In genomic region chr3:185586644-185586964, GRCh38 we compare ENCODE assay signal across 8 cellular contexts. TPM values are rescaled to one million over a fixed set of nuclear protein-coding genes. Genes with fewer than 3 reads are reported as not detected.
DNase-seq lines count a peak whose midpoint lies in the region; ATAC-seq and TF ChIP-seq lines count a peak whose summit lies in the region.

No MANE protein-coding gene starts in this region.

- H4K20me1 ChIP-seq in GM23248 (ENCODE audit: insufficient read depth), result no peaks in the 10 kb centered on the region

- ATAC-seq in HG02973 (IDR thresholded peaks at IDR 0.05; ENCODE audit: unreplicated experiment) (no peak), HG02763 (IDR thresholded peaks at IDR 0.05; ENCODE audit: unreplicated experiment) (no peak), HG03045 (IDR thresholded peaks at IDR 0.05; ENCODE audit: unreplicated experiment) (no peak), HG02970 (IDR thresholded peaks at IDR 0.05; ENCODE audit: low FRiP score, unreplicated experiment) (no peak)

- H3K27ac Mint-ChIP-seq in osteocyte (ENCODE audit: unreplicated experiment), result peak overlapping the region; percentile 95

- DNase-seq in GM23248 (no peak), NT2/D1 (ENCODE audit: low read depth, low spot score) (no peak), epidermal melanocyte (ENCODE audit: insufficient read length, low spot score) (peak; percentile 23), osteocyte (ENCODE audit: extremely low spot score, unreplicated experiment) (no peak)

- H3K4me1 Mint-ChIP-seq in osteocyte (ENCODE audit: unreplicated experiment), result peaks cover 25% of the 10 kb centered on the region

- H3K36me3 ChIP-seq in GM23248 (ENCODE audit: low read depth) (no peaks in the 10 kb centered on the region), NT2/D1 (ENCODE audit: insufficient read depth, insufficient read length, low read length) (peaks cover 9% of the 10 kb centered on the region)

- no peaks in the 10 kb centered on the region for H3K9me2 ChIP-seq in GM23248 (ENCODE audit: insufficient read depth)

- H3K9ac ChIP-seq in GM23248 (peak overlapping the region; percentile 98), NT2/D1 (ENCODE audit: insufficient read length, low read depth) (peak overlapping the region; percentile 86)

- H3K4me3 Mint-ChIP-seq in osteocyte (ENCODE audit: unreplicated experiment), result peak overlapping the region; percentile 89

- WGBS in GM23248 (ENCODE audit: low coverage in 1 of 2, low lambda C conversion rate in 2 of 2, missing lambda C conversion rate in 2 of 2), 2 experiments, result 0 to 1% methylated on average over 8 of the region's 8 CpGs

- H3K4me3 ChIP-seq in GM23248 (peak overlapping the region; percentile 95), NT2/D1 (ENCODE audit: insufficient read length, low read depth) (peak overlapping the region; percentile 75)

- peak overlapping the region; percentile 94 for H2AFZ ChIP-seq in GM23248

- H3K9me3 ChIP-seq in GM23248 (ENCODE audit: low read depth) (no peaks in the 10 kb centered on the region), NT2/D1 (ENCODE audit: insufficient read depth, low read length) (no peaks in the 10 kb centered on the region)

- H3K9me3 Mint-ChIP-seq in osteocyte (ENCODE audit: unreplicated experiment), result no peaks in the 10 kb centered on the region

- peak overlapping the region; percentile 91 for H3K27ac ChIP-seq in GM23248

- H3K27me3 Mint-ChIP-seq in osteocyte (ENCODE audit: unreplicated experiment), result peaks cover 5% of the 10 kb centered on the region

- no peak for TF ChIP-seq CTCF in osteocyte (IDR thresholded peaks at IDR 0.05)

- no peaks in the 10 kb centered on the region for H3K36me3 Mint-ChIP-seq in osteocyte (ENCODE audit: unreplicated experiment)

- H3K4me1 ChIP-seq in GM23248 (ENCODE audit: insufficient read depth) (peaks cover 16% of the 10 kb centered on the region), NT2/D1 (ENCODE audit: insufficient read depth, insufficient read length) (peaks cover 3% of the 10 kb centered on the region)

- H3K27me3 ChIP-seq in GM23248 (replicated peaks; ENCODE audit: insufficient read depth) (no peaks in the 10 kb centered on the region), NT2/D1 (ENCODE audit: insufficient read depth, insufficient read length) (no peaks in the 10 kb centered on the region)

- in situ Hi-C loops in GM23248 (cut with MboI), result no loop called here

- H3K4me2 ChIP-seq in GM23248 (ENCODE audit: unreplicated experiment), result peak overlapping the region; percentile 93

- H3K79me2 ChIP-seq in GM23248 (ENCODE audit: insufficient read depth), result peaks cover 45% of the 10 kb centered on the region

- no peaks in the 10 kb centered on the region for H3F3A ChIP-seq in GM23248 (ENCODE audit: insufficient read depth)

RNA-seq across cellular contexts. Expression of gene SENP2, which starts 0.5 kb away (rescaled TPM):
- total RNA-seq in GM23248 (2014; rRNA removed; shearing (Covaris generic)), result 19.0 and 20.4 TPM in 2 replicates
- polyA plus RNA-seq in GM23248 (2016; fragmentation: Nextera tagmentation; extraction: Ambion mirVana), result 20.1 and 22.6 TPM in 2 replicates
- total RNA-seq in osteocyte, result 42.7 and 46.1 TPM in 2 replicates

RNA-seq across cellular contexts. Expression of gene LIPH, which starts 34.2 kb away (rescaled TPM):
- not detected in 2 replicates for total RNA-seq in GM23248 (2014; rRNA removed; shearing (Covaris generic))
- polyA plus RNA-seq in GM23248 (2016; fragmentation: Nextera tagmentation; extraction: Ambion mirVana), result 0.34 TPM in 2 replicates
- not detected in 2 replicates for total RNA-seq in osteocyte
